15 cellular contexts compared by ENCODE assay signal in genomic region chr13:30441304-30441703, GRCh38. TPM values are rescaled to one million over a fixed set of nuclear protein-coding genes. Genes with fewer than 3 reads are reported as not detected.
A peak's percentile ranks its signal among the peaks of the same experiment; 100 is the strongest.
DNase-seq lines count a peak whose midpoint lies in the region; ATAC-seq and TF ChIP-seq lines count a peak whose summit lies in the region.
"Had no signal": no experiment of that assay in that cellular context is flagged by ENCODE, and none has a peak within 500 bp of the region (broad histone marks: within the 10 kb centered on the region; RNA-seq: fewer than 3 reads in every experiment).

No MANE protein-coding gene starts in this region.

- H3F3A ChIP-seq in MM.1S (ENCODE audit: insufficient read depth, low read length): no peaks in the 10 kb centered on the region

- 56% methylated on average over 3 of the region's 3 CpGs for WGBS in esophagus muscularis mucosa

- no peak overlapping the region for H3K9ac ChIP-seq in BLaER1 treated with 17β-estradiol and CSF1 and Interleukin-3, amounts not matched to agents 10 nM and 100 nM
- H3K9ac ChIP-seq in Karpas-422 (ENCODE audit: low read length) (0 out of 2 replicates have a peak overlapping the region, but pooled peaks have one; percentile 2), MM.1S (ENCODE audit: low read length) (no peak overlapping the region)

- H4K20me1 ChIP-seq in BLaER1 treated with 17β-estradiol and CSF1 and Interleukin-3, amounts not matched to agents 10 nM and 100 nM: no peaks in the 10 kb centered on the region
- H4K20me1 ChIP-seq in Karpas-422 (ENCODE audit: insufficient read depth, low read depth, low read length) (no peaks in the 10 kb centered on the region), MM.1S (ENCODE audit: insufficient read depth, low read length) (no peaks in the 10 kb centered on the region)

- TF ChIP-seq CTCF in esophagus muscularis mucosa (IDR thresholded peaks at IDR 0.05) (no peak), MM.1S (IDR thresholded peaks at IDR 0.05; ENCODE audit: low read length) (no peak)

- H3K9me2 ChIP-seq in Karpas-422 (replicated peaks; ENCODE audit: insufficient read depth, low read length): no peaks in the 10 kb centered on the region
- H3K9me2 ChIP-seq in MM.1S (replicated peaks; ENCODE audit: insufficient read depth, low read length): no peaks in the 10 kb centered on the region

- 0 out of 2 replicates have a peak overlapping the region, but pooled peaks have one; percentile 73 for H2AFZ ChIP-seq in Karpas-422 (ENCODE audit: low read length)
- no peak overlapping the region for H2AFZ ChIP-seq in MM.1S (ENCODE audit: low read length)

- no peak overlapping the region for H3K4me3 ChIP-seq in BLaER1 treated with 17β-estradiol and CSF1 and Interleukin-3, amounts not matched to agents 10 nM and 100 nM
- H3K4me3 ChIP-seq in Karpas-422 (ENCODE audit: low read length) (no peak overlapping the region), esophagus muscularis mucosa (no peak overlapping the region), MM.1S (ENCODE audit: low read length) (no peak overlapping the region)
- H3K4me3 ChIP-seq: heart left ventricle, left lung had no signal

- H3K4me1 ChIP-seq in BLaER1 treated with 17β-estradiol and CSF1 and Interleukin-3, amounts not matched to agents 10 nM and 100 nM: peaks cover 42 to 64% (median 53%) of the 10 kb centered on the region in 10 experiments
- H3K4me1 ChIP-seq in Karpas-422 (ENCODE audit: low read length): peaks cover 73% of the 10 kb centered on the region
- peaks cover 12 to 14% (median 14%) of the 10 kb centered on the region in 4 donors for H3K4me1 ChIP-seq in esophagus muscularis mucosa
- no peaks in the 10 kb centered on the region for H3K4me1 ChIP-seq in MM.1S (ENCODE audit: low read length)

- H3K36me3 ChIP-seq in BLaER1 treated with 17β-estradiol and CSF1 and Interleukin-3, amounts not matched to agents 10 nM and 100 nM: no peaks in the 10 kb centered on the region
- peaks cover 4% of the 10 kb centered on the region for H3K36me3 ChIP-seq in Karpas-422 (ENCODE audit: insufficient read depth, low read length)
- no peaks in the 10 kb centered on the region for H3K36me3 ChIP-seq in esophagus muscularis mucosa
- no peaks in the 10 kb centered on the region for H3K36me3 ChIP-seq in MM.1S (replicated peaks; ENCODE audit: insufficient read depth, low read length)
- H3K36me3 ChIP-seq: heart left ventricle, left lung had no signal

- H3K79me2 ChIP-seq in Karpas-422 (ENCODE audit: low read length) (peaks cover 10% of the 10 kb centered on the region), MM.1S (ENCODE audit: low read length) (no peaks in the 10 kb centered on the region)

- ATAC-seq in GM21717 (IDR thresholded peaks at IDR 0.05; ENCODE audit: unreplicated experiment): no peak
- ATAC-seq: heart left ventricle; left lung; natural killer cell treated with Interleukin-12 subunit alpha and Interleukin-12 subunit beta and Interleukin-15 and Interleukin-18, amount 100 ng/mL, for 72 hours had no signal

- TF ChIP-seq EP300 in esophagus muscularis mucosa (IDR thresholded peaks at IDR 0.05): no peak

- no peaks in the 10 kb centered on the region for H3K27me3 ChIP-seq in BLaER1 treated with 17β-estradiol and CSF1 and Interleukin-3, amounts not matched to agents 10 nM and 100 nM
- no peaks in the 10 kb centered on the region for H3K27me3 ChIP-seq in Karpas-422 (ENCODE audit: low read length)
- H3K27me3 ChIP-seq in esophagus muscularis mucosa: no peaks in the 10 kb centered on the region
- H3K27me3 ChIP-seq in MM.1S (replicated peaks; ENCODE audit: insufficient read depth, low read length): no peaks in the 10 kb centered on the region
- H3K27me3 ChIP-seq: heart left ventricle, left lung had no signal

- peak overlapping the region in 9 of 11 experiments; percentile 15 to 95 (median 83); a peak in 15 of 22 replicates for H3K4me2 ChIP-seq in BLaER1 treated with 17β-estradiol and CSF1 and Interleukin-3, amounts not matched to agents 10 nM and 100 nM
- no peak overlapping the region for H3K4me2 ChIP-seq in Karpas-422 (ENCODE audit: low read depth, low read length, poor library complexity, severe bottlenecking)
- no peak overlapping the region for H3K4me2 ChIP-seq in MM.1S (ENCODE audit: low read depth, low read length)

- peak overlapping the region in 4 of 11 experiments; percentile 1 to 42 (median 6); a peak in 3 of 22 replicates for H3K27ac ChIP-seq in BLaER1 treated with 17β-estradiol and CSF1 and Interleukin-3, amounts not matched to agents 10 nM and 100 nM
- peak overlapping the region; percentile 61 for H3K27ac ChIP-seq in Karpas-422 (ENCODE audit: low read length)
- H3K27ac ChIP-seq in esophagus muscularis mucosa (replicated peaks in 1 of 4): no peak overlapping the region
- no peak overlapping the region for H3K27ac ChIP-seq in MM.1S (ENCODE audit: low read length)
- H3K27ac ChIP-seq: heart left ventricle, left lung had no signal

- intact Hi-C loops in esophagus muscularis mucosa (cut with DNase I): no loop called here

- peak; percentile 30 for TF ChIP-seq POLR2A in GM19099 (IDR thresholded peaks at IDR 0.05; ENCODE audit: extremely low read depth, insufficient read length, low read depth)
- no peak for TF ChIP-seq POLR2A in esophagus muscularis mucosa (IDR thresholded peaks at IDR 0.05; ENCODE audit: low read depth)

- H3K9me3 ChIP-seq in BLaER1 treated with 17β-estradiol and CSF1 and Interleukin-3, amounts not matched to agents 10 nM and 100 nM (replicated peaks in 1 of 11): peaks cover 0 to 29% (median 10%) of the 10 kb centered on the region in 11 experiments; a peak in 13 of 22 replicates
- H3K9me3 ChIP-seq in Karpas-422 (ENCODE audit: low read length) (no peaks in the 10 kb centered on the region), esophagus muscularis mucosa (no peaks in the 10 kb centered on the region), MM.1S (replicated peaks; ENCODE audit: insufficient read depth, low read length) (no peaks in the 10 kb centered on the region)
- H3K9me3 ChIP-seq: heart left ventricle, left lung had no signal

- DNase-seq in Karpas-422 (peak; percentile 52), esophagus muscularis mucosa (ENCODE audit: extremely low spot score) (peak; percentile 39), MM.1S (no peak), DMS153 treated with DMSO at 0.1 percent for 48 hours (lab: John Stamatoyannopoulos, UW; ENCODE audit: unreplicated experiment) (no peak), NCI-H1092 treated with DMSO at 0.1 percent for 48 hours (lab: John Stamatoyannopoulos, UW) (no peak)
- DNase-seq: activated CD4-positive, alpha-beta T cell treated with anti-CD3 and anti-CD28 coated beads, Interleukin-2, amount 50 U/mL, for 4 hours; heart left ventricle; left lung; NCI-H226; stimulated activated CD4-positive, alpha-beta T cell treated with anti-CD3 and anti-CD28 coated beads, Interleukin-2, amount 100 ng/mL, for 24 hours had no signal

RNA-seq across cellular contexts. Expression of gene UBE2L5, which starts 19.0 kb away (rescaled TPM):
- total RNA-seq in Karpas-422 (2014; rRNA removed; shearing (Covaris generic); ENCODE audit: low replicate concordance): not detected in 2 replicates
- under 1 TPM in 1 of 4 donors, not detected in 3; 0.39 TPM for total RNA-seq in esophagus muscularis mucosa
- total RNA-seq: endothelial cell of umbilical vein; left lung; natural killer cell treated with Interleukin-12 subunit alpha and Interleukin-12 subunit beta and Interleukin-15 and Interleukin-18, amount 100 ng/mL, for 72 hours had no signal

RNA-seq across cellular contexts. Expression of gene HMGB1, which starts 24.4 kb away (rescaled TPM):
- 660 and 748 TPM in 2 replicates for total RNA-seq in Karpas-422 (2014; rRNA removed; shearing (Covaris generic); ENCODE audit: low replicate concordance)
- 100 to 1,000 TPM; 169 to 229 (median 218) TPM for total RNA-seq in esophagus muscularis mucosa

Comparison
In these comparisons a context has a peak if more than half of its experiments do, and no peak if none do; other contexts are left out.
1. H3K4me2 ChIP-seq: peak in BLaER1 treated with 17β-estradiol and CSF1 and Interleukin-3, amounts not matched to agents 10 nM and 100 nM (9 of 11); none in Karpas-422 (single experiment) and MM.1S (single experiment).
2. DNase-seq: peak in Karpas-422 (single experiment) and esophagus muscularis mucosa (single experiment); none in MM.1S (single experiment), DMS153 treated with DMSO at 0.1 percent for 48 hours (single experiment) and NCI-H1092 treated with DMSO at 0.1 percent for 48 hours (single experiment).